ENCODE assay signal across 7 cellular contexts in genomic region chr6:159043986-159044385, GRCh38. TPM values are rescaled to one million over a fixed set of nuclear protein-coding genes. Genes with fewer than 3 reads are reported as not detected.
DNase-seq lines count a peak whose midpoint lies in the region; ATAC-seq and TF ChIP-seq lines count a peak whose summit lies in the region.

No MANE protein-coding gene starts in this region.

- no peaks in the 10 kb centered on the region for H3K27me3 Mint-ChIP-seq in activated naive CD4-positive, alpha-beta T cell treated with anti-CD3 and anti-CD28 coated beads, Interleukin-2, amount 50 U/mL, for 24 hours

- H3K4me3 Mint-ChIP-seq in activated naive CD4-positive, alpha-beta T cell treated with anti-CD3 and anti-CD28 coated beads, Interleukin-2, amount 50 U/mL, for 24 hours = peak overlapping the region; percentile 96

- no peaks in the 10 kb centered on the region for H3K27me3 ChIP-seq in GM06990 (replicated peaks; ENCODE audit: control insufficient read depth, insufficient read depth, low read length)

- no peak for DNase-seq in GM06990 (ENCODE audit: extremely low read depth, insufficient read length)
- peak; percentile 63 for DNase-seq in NAMALWA (ENCODE audit: low spot score)
- DNase-seq in sciatic nerve (ENCODE audit: low spot score) = no peak
- DNase-seq in foreskin melanocyte = no peak

- ATAC-seq in sciatic nerve (peak; percentile 56), HG02798 (IDR thresholded peaks at IDR 0.05; ENCODE audit: poor library complexity, unreplicated experiment) (no peak), GM19467 (IDR thresholded peaks at IDR 0.05; ENCODE audit: unreplicated experiment) (no peak)

- peaks cover 52% of the 10 kb centered on the region for H3K4me1 Mint-ChIP-seq in activated naive CD4-positive, alpha-beta T cell treated with anti-CD3 and anti-CD28 coated beads, Interleukin-2, amount 50 U/mL, for 24 hours

- no peak for TF ChIP-seq CTCF in GM06990 (IDR thresholded peaks at IDR 0.05; ENCODE audit: insufficient read depth, low read length, poor library complexity, severe bottlenecking)

- H3K27ac Mint-ChIP-seq in activated naive CD4-positive, alpha-beta T cell treated with anti-CD3 and anti-CD28 coated beads, Interleukin-2, amount 50 U/mL, for 24 hours = peak overlapping the region; percentile 98

- H3K9me3 Mint-ChIP-seq in activated naive CD4-positive, alpha-beta T cell treated with anti-CD3 and anti-CD28 coated beads, Interleukin-2, amount 50 U/mL, for 24 hours = no peaks in the 10 kb centered on the region

- intact Hi-C loops in sciatic nerve (cut with DNase I) = loop anchor here (10.0 kb wide), 1 partner anchor 91 kb away; no protein-coding TSS in a partner anchor

- H3K4me3 ChIP-seq in GM06990 (replicated peaks; ENCODE audit: low read depth, low read length) = peak overlapping the region; percentile 81

- H3K36me3 Mint-ChIP-seq in activated naive CD4-positive, alpha-beta T cell treated with anti-CD3 and anti-CD28 coated beads, Interleukin-2, amount 50 U/mL, for 24 hours = peaks cover 49% of the 10 kb centered on the region

- peaks cover 8% of the 10 kb centered on the region for H3K36me3 ChIP-seq in GM06990 (ENCODE audit: control insufficient read depth, insufficient read depth, low read length)

RNA-seq across cellular contexts. Expression of gene TAGAP, which starts 0.8 kb away (rescaled TPM):
- total RNA-seq in sciatic nerve = 8.0 TPM

RNA-seq across cellular contexts. Expression of gene RSPH3, which starts 44.0 kb away (rescaled TPM):
- total RNA-seq in sciatic nerve = 11.1 TPM
